26 cellular contexts compared by ENCODE assay signal in genomic region chr2:218431878-218432277, GRCh38. TPM values are rescaled to one million over a fixed set of nuclear protein-coding genes. Genes with fewer than 3 reads are reported as not detected.
DNase-seq lines count a peak whose midpoint lies in the region; ATAC-seq and TF ChIP-seq lines count a peak whose summit lies in the region.
"Had no signal": no experiment of that assay in that cellular context is flagged by ENCODE, and none has a peak within 500 bp of the region (broad histone marks: within the 10 kb centered on the region; RNA-seq: fewer than 3 reads in every experiment).

No MANE protein-coding gene starts in this region.

- H3K9me3 ChIP-seq in heart left ventricle (no peaks in the 10 kb centered on the region), uterus (no peaks in the 10 kb centered on the region)
- H3K9me3 ChIP-seq: BLaER1, HAP-1 had no signal

- no peaks in the 10 kb centered on the region for H3K36me3 Mint-ChIP-seq in activated CD4-positive, alpha-beta T cell treated with anti-CD3 and anti-CD28 coated beads for 36 hours (ENCODE audit: low read depth)
- H3K36me3 Mint-ChIP-seq: CD4-positive, CD25-positive, alpha-beta regulatory T cell; IgD-negative memory B cell had no signal

- H3K4me3 ChIP-seq in heart left ventricle, result no peak overlapping the region
- no peak overlapping the region for H3K4me3 ChIP-seq in uterus
- H3K4me3 ChIP-seq: BLaER1, HAP-1, PC-9 had no signal

- no peak overlapping the region for H3K27ac Mint-ChIP-seq in activated CD4-positive, alpha-beta T cell treated with anti-CD3 and anti-CD28 coated beads for 36 hours
- H3K27ac Mint-ChIP-seq: CD4-positive, CD25-positive, alpha-beta regulatory T cell; HFFc6; IgD-negative memory B cell had no signal

- no peaks in the 10 kb centered on the region for H3K4me1 Mint-ChIP-seq in activated CD4-positive, alpha-beta T cell treated with anti-CD3 and anti-CD28 coated beads for 36 hours

- no peak overlapping the region for H3K27ac ChIP-seq in heart left ventricle
- H3K27ac ChIP-seq in uterus, result no peak overlapping the region
- H3K27ac ChIP-seq: BLaER1, KMS-11, PC-9 had no signal

- CTCF ChIA-PET in activated CD4-positive, alpha-beta T cell treated with anti-CD3 and anti-CD28 coated beads for 36 hours (lab: Charles Lee), result interaction anchor here (1.0 kb wide), 1 partner anchor 216 kb away, joined by 3 read pairs; no protein-coding TSS in a partner anchor

- no peaks in the 10 kb centered on the region for H3K27me3 ChIP-seq in heart left ventricle
- no peaks in the 10 kb centered on the region for H3K27me3 ChIP-seq in uterus
- H3K27me3 ChIP-seq: BLaER1 had no signal

- H3K27me3 Mint-ChIP-seq in activated CD4-positive, alpha-beta T cell treated with anti-CD3 and anti-CD28 coated beads for 36 hours, result no peaks in the 10 kb centered on the region

- no peak overlapping the region for H3K4me3 Mint-ChIP-seq in activated CD4-positive, alpha-beta T cell treated with anti-CD3 and anti-CD28 coated beads for 36 hours
- H3K4me3 Mint-ChIP-seq: CD4-positive, CD25-positive, alpha-beta regulatory T cell; HFFc6; IgD-negative memory B cell had no signal

- intact Hi-C loops in Right ventricle myocardium inferior (cut with DNase I), result no loop called here
- intact Hi-C loops in heart left ventricle (cut with DNase I), result no loop called here
- intact Hi-C loops in left colon (cut with DNase I, micrococcal nuclease), result no loop called here
- intact Hi-C loops in posterior vena cava (cut with DNase I), result no loop called here
- intact Hi-C loops in uterus (cut with DNase I; ENCODE audit: low total_unique reads), result no loop called here
- intact Hi-C loops in activated CD4-positive, alpha-beta T cell treated with anti-CD3 and anti-CD28 coated beads for 36 hours (cut with DNase I, micrococcal nuclease), result no loop called here

- TF ChIP-seq CTCF in heart left ventricle (IDR thresholded peaks at IDR 0.05) (no peak), uterus (IDR thresholded peaks at IDR 0.05) (no peak)

- H3K4me1 ChIP-seq in heart left ventricle (no peaks in the 10 kb centered on the region), uterus (no peaks in the 10 kb centered on the region)
- H3K4me1 ChIP-seq: BLaER1, HAP-1 had no signal

- H3K36me3 ChIP-seq in heart left ventricle, result no peaks in the 10 kb centered on the region
- no peaks in the 10 kb centered on the region for H3K36me3 ChIP-seq in uterus
- H3K36me3 ChIP-seq: BLaER1, HAP-1 had no signal

- no peak for ATAC-seq in Right ventricle myocardium inferior
- ATAC-seq in heart left ventricle, result no peak
- peak; percentile 16 for ATAC-seq in left colon
- no peak for ATAC-seq in activated CD4-positive, alpha-beta T cell treated with anti-CD3 and anti-CD28 coated beads for 36 hours

- no peaks in the 10 kb centered on the region for H3K9me3 Mint-ChIP-seq in activated CD4-positive, alpha-beta T cell treated with anti-CD3 and anti-CD28 coated beads for 36 hours (ENCODE audit: low read depth)
- H3K9me3 Mint-ChIP-seq: HFFc6, IgD-negative memory B cell had no signal

- 77 to 89% (median 83%) methylated on average over 8 to 10 of the region's 10 CpGs for WGBS in heart left ventricle, 4 donors

- TF ChIP-seq POLR2A in heart left ventricle (IDR thresholded peaks at IDR 0.05) (no peak), uterus (IDR thresholded peaks at IDR 0.05) (no peak)

- DNase-seq in Right ventricle myocardium inferior (ENCODE audit: missing footprints) (peak; percentile 37), heart left ventricle (no peak), left colon (peak in 1 of 2 donors; percentile 16), posterior vena cava (ENCODE audit: low spot score) (peak; percentile 55), uterus (no peak), DMS 273 (lab: John Stamatoyannopoulos, UW; ENCODE audit: unreplicated experiment) (no peak)
- no peak for DNase-seq in activated CD4-positive, alpha-beta T cell treated with anti-CD3 and anti-CD28 coated beads for 36 hours
- DNase-seq: CD4-positive, CD25-positive, alpha-beta regulatory T cell; GOT3; HFFc6; NCI-H1048; NCI-H1417; NCI-H1694; NCI-H2029 treated with DMSO at 0.1 percent for 48 hours; NCI-H446 treated with DMSO at 0.1 percent for 48 hours; NCI-H526; NCI-H82; NK-92 treated with Interleukin-12 subunit alpha and Interleukin-12 subunit beta, amount 100 ng/mL, for 24 hours; PC-9; SHP77 treated with DMSO at 0.1 percent for 48 hours had no signal

- POLR2A ChIA-PET in activated CD4-positive, alpha-beta T cell treated with anti-CD3 and anti-CD28 coated beads for 36 hours (lab: Charles Lee), result no interaction called here

RNA-seq across cellular contexts. Expression of gene VIL1, which starts 13.0 kb away (rescaled TPM):
- total RNA-seq in Right ventricle myocardium inferior (not detected), heart left ventricle (not detected), left colon (100 to 1,000 TPM; 441 to 488 TPM), posterior vena cava (not detected), uterus (under 1 TPM in 3 of 4 donors, not detected in 1; 0.28 to 0.59 (median 0.51) TPM)
- polyA plus RNA-seq in heart left ventricle, result under 1 TPM; 0.04 to 0.07 TPM
- not detected for total RNA-seq in activated CD4-positive, alpha-beta T cell treated with anti-CD3 and anti-CD28 coated beads for 36 hours
- total RNA-seq: A172, HFFc6, PC-9, RPMI7951 had no signal

RNA-seq across cellular contexts. Expression of gene CTDSP1, which starts 32.2 kb away (rescaled TPM):
- total RNA-seq in Right ventricle myocardium inferior (101 TPM), heart left ventricle (100 to 1,000 TPM in 2 of 9 donors, 10 to 100 TPM in 7; 67.4 to 115 (median 93.8) TPM), left colon (100 to 1,000 TPM; 153 to 176 TPM), posterior vena cava (100 to 1,000 TPM; 112 to 142 TPM), uterus (100 to 1,000 TPM in 2 of 4 donors, 10 to 100 TPM in 2; 48.8 to 198 (median 76.8) TPM)
- 100 to 1,000 TPM in 1 of 2 donors, 10 to 100 TPM in 1; 74.4 to 121 TPM for polyA plus RNA-seq in heart left ventricle
- 10 to 100 TPM; 57.7 to 65.4 TPM for total RNA-seq in activated CD4-positive, alpha-beta T cell treated with anti-CD3 and anti-CD28 coated beads for 36 hours

RNA-seq across cellular contexts. Expression of gene SLC11A1, which starts 49.8 kb away (rescaled TPM):
- total RNA-seq in Right ventricle myocardium inferior, result 5.4 TPM
- 10 to 100 TPM in 2 of 9 donors, 1 to 10 TPM in 6, under 1 TPM in 1; 0.96 to 31.0 (median 4.3) TPM for total RNA-seq in heart left ventricle
- 1 to 10 TPM; 4.5 to 8.9 TPM for polyA plus RNA-seq in heart left ventricle
- 1 to 10 TPM; 1.7 to 2.0 TPM for total RNA-seq in left colon
- total RNA-seq in posterior vena cava, result 10 to 100 TPM; 28.8 to 77.1 TPM
- total RNA-seq in uterus, result 10 to 100 TPM in 1 of 4 donors, 1 to 10 TPM in 1, under 1 TPM in 2; 0.26 to 14.0 (median 4.2) TPM
- total RNA-seq in activated CD4-positive, alpha-beta T cell treated with anti-CD3 and anti-CD28 coated beads for 36 hours, result under 1 TPM; 0.05 to 0.09 TPM
- total RNA-seq: A172 had no signal

Comparison
In these comparisons a context has a peak if more than half of its experiments do, and no peak if none do; other contexts are left out.
1. DNase-seq: peak in Right ventricle myocardium inferior (single experiment) and posterior vena cava (single experiment); none in heart left ventricle (0 of 5), uterus (0 of 2), DMS 273 (single experiment) and activated CD4-positive, alpha-beta T cell treated with anti-CD3 and anti-CD28 coated beads for 36 hours (single experiment).
2. RNA of gene VIL1, which starts 13.0 kb away (total RNA-seq): 441 to 488 TPM in left colon; 0.28 to 0.59 TPM in uterus, not detected in Right ventricle myocardium inferior (single experiment), not detected in heart left ventricle, not detected in posterior vena cava and not detected in activated CD4-positive, alpha-beta T cell treated with anti-CD3 and anti-CD28 coated beads for 36 hours; every median in the first group is over 100 times any median in the second.